1 cellular context compared by ENCODE assay signal in genomic region chr9:113219972-113220371, GRCh38.
TF ChIP-seq lines count a peak whose summit lies in the region.

No MANE protein-coding gene starts in this region.

TF ChIP-seq in H1, 55 proteins besides CTCF, POLR2A, EP300 and RAD21:
- TF ChIP-seq TCF12 (IDR thresholded peaks at IDR 0.05; ENCODE audit: low read depth, low read length) (no peak), HDAC6 (IDR thresholded peaks at IDR 0.05; ENCODE audit: low read depth, low read length) (no peak), CTBP2 (IDR thresholded peaks at IDR 0.05; ENCODE audit: borderline replicate concordance, insufficient read depth, insufficient read length, low read length) (no peak), POU5F1 (IDR thresholded peaks at IDR 0.05; ENCODE audit: low read depth, low read length) (no peak), RBBP5 (IDR thresholded peaks at IDR 0.05; ENCODE audit: borderline replicate concordance, low read depth, low read length) (no peak), KDM1A (IDR thresholded peaks at IDR 0.05; ENCODE audit: borderline replicate concordance, low read length) (no peak), GTF2F1 (IDR thresholded peaks at IDR 0.05; ENCODE audit: borderline replicate concordance, low read depth, low read length) (no peak), BCL11A (IDR thresholded peaks at IDR 0.05; ENCODE audit: low read depth in 2 of 2, low read length in 2 of 2) (no peak), JUN (IDR thresholded peaks at IDR 0.05; ENCODE audit: low read depth, low read length) (no peak), TEAD4 (IDR thresholded peaks at IDR 0.05; ENCODE audit: low read depth, low read length) (no peak), SP2 (IDR thresholded peaks at IDR 0.05; ENCODE audit: low read length) (no peak), BACH1 (IDR thresholded peaks at IDR 0.05; ENCODE audit: low read length) (no peak), EZH2 (IDR thresholded peaks at IDR 0.05; ENCODE audit: low read depth, low read length, severe bottlenecking) (no peak), SIRT6 (IDR thresholded peaks at IDR 0.05; ENCODE audit: low read length) (no peak), TAF1 (IDR thresholded peaks at IDR 0.05; ENCODE audit: low read depth, low read length) (no peak), RNF2 (IDR thresholded peaks at IDR 0.05; ENCODE audit: borderline replicate concordance, low read depth, low read length, missing control alignments, poor library complexity, severe bottlenecking) (no peak)
TF ChIP-seq in H1: peak in this region for 0.
